18 cellular contexts compared by ENCODE assay signal in the genomic region with DNA sequence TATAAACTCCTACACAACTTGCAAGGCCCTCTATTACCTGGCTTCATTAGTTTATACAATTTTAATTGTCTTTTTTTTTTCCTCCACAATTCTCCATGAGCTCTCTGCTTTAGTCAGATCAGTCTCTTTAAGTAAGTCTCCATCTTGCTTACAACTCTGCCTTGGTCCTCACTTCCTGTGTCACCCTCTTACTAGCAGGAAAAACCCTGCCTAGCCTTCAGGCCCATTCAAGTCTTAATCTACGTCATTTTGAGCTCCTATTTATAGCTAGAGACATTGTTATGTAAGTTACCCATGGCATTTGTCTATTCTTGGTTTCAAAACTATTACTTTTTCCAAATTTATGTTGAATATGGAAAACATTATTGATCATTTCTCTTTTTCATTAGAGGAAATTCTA.
"Had no signal": no experiment of that assay in that cellular context is flagged by ENCODE, and none has a peak within 500 bp of the region (broad histone marks: within the 10 kb centered on the region; RNA-seq: fewer than 3 reads in every experiment).

No MANE protein-coding gene starts in this region.

- H3K9me3 ChIP-seq: gastroesophageal sphincter, mucosa of descending colon, neutrophil, tibial artery had no signal

- H3K27me3 ChIP-seq: gastroesophageal sphincter, heart right ventricle, neutrophil, tibial artery had no signal

- H3K36me3 ChIP-seq: gastroesophageal sphincter, heart right ventricle, neutrophil, tibial artery had no signal

- H3K27ac ChIP-seq: neutrophil, tibial artery had no signal

- FAIRE-seq: islet of Langerhans had no signal

- DNase-seq: activated CD4-positive, alpha-beta T cell treated with anti-CD3 and anti-CD28 coated beads, Interleukin-2, amount 10 ng/mL, durations not matched to agents 24 days and 14 days; activated CD4-positive, CD25-positive, alpha-beta regulatory T cell; activated CD8-positive, alpha-beta memory T cell treated with anti-CD3 and anti-CD28 coated beads, Interleukin-2, amount 50 U/mL, for 48 hours; activated naive CD8-positive, alpha-beta T cell treated with anti-CD3 and anti-CD28 coated beads, Interleukin-2, amount 10 ng/mL, durations not matched to agents 7 days and 5 days; activated T-cell treated with anti-CD3 and anti-CD28 coated beads, Interleukin-2, amount 50 U/mL, for 72 hours; anterior cingulate cortex; cerebellar nuclear complex; effector memory CD8-positive, alpha-beta T cell; heart right ventricle; mucosa of descending colon; naive thymus-derived CD4-positive, alpha-beta T cell; retina; stimulated activated CD4-positive, alpha-beta T cell treated with anti-CD3 and anti-CD28 coated beads, Interleukin-12 subunit alpha, Interleukin-12 subunit beta, amount 100 ng/mL, for 4 hours; stimulated activated CD4-positive, alpha-beta T cell treated with anti-CD3 and anti-CD28 coated beads, Interleukin-2, amount 100 ng/mL, for 24 hours; tibial artery had no signal

- H3K4me3 ChIP-seq: gastroesophageal sphincter, heart right ventricle, mucosa of descending colon, tibial artery had no signal

- ATAC-seq: activated T-cell treated with anti-CD3 and anti-CD28 coated beads, Interleukin-2, amount 50 U/mL, for 72 hours; effector memory CD8-positive, alpha-beta T cell; gastroesophageal sphincter; mucosa of descending colon; naive thymus-derived CD4-positive, alpha-beta T cell had no signal
